In the genomic region with DNA sequence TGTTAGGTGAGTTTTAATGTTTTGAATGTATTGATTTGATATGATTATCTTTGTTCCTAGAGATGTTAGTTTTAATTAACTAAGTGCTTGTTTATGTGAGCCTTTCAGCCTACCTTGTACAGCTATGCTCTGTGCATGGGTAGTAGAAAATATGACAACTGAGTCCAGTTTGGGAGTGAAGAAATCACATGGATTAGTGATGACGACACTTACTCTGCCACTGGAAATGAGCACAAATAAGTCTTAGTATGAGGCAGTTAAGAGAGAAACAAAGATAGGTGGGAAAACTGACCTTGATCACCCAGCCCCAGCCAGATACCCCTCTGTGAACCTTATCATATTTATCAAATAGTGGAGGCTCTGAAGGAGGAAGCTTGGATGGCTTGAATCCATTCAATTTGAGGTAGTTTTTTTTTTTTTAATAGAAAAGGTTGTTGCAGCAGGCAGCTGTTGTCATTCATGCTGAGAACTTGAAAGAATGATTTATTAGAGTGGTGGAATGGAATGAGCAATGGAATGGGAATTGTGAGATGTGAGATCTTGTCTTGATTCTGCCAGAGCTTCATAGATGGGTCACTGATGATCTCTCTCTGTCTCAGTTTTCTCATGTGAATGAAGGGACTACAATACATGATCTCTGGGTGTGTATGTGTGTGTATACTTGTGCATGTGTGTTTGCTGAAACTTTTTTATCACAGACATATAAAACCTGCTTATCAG, we compare ENCODE assay signal across 19 cellular contexts.
DNase-seq lines count a peak whose midpoint lies in the region; ATAC-seq and TF ChIP-seq lines count a peak whose summit lies in the region.
"Had no signal": no experiment of that assay in that cellular context is flagged by ENCODE, and none has a peak within 500 bp of the region (broad histone marks: within the 10 kb centered on the region; RNA-seq: fewer than 3 reads in every experiment).

No MANE protein-coding gene starts in this region.

- 86 to 91% methylated on average over 1 of the region's 1 CpG for WGBS in endodermal cell (ENCODE audit: insufficient coverage in 1 of 2, insufficient read length in 1 of 2), 2 experiments

- no peak overlapping the region for H3K27ac ChIP-seq in endodermal cell (ENCODE audit: low read depth, low read length)
- H3K27ac ChIP-seq: uterus had no signal

- no peak for ATAC-seq in GM21619 (IDR thresholded peaks at IDR 0.05; ENCODE audit: unreplicated experiment)

- H3K4me3 ChIP-seq in endodermal cell (ENCODE audit: low read length), result peak overlapping the region; percentile 57
- H3K4me3 ChIP-seq: uterus had no signal

- H3K27me3 ChIP-seq in endodermal cell (ENCODE audit: control insufficient read depth, insufficient read depth, low read length, poor library complexity, severe bottlenecking), result no peaks in the 10 kb centered on the region
- H3K27me3 ChIP-seq: uterus had no signal

- H3K4me3 Mint-ChIP-seq in Calu3 (ENCODE audit: low read depth, unreplicated experiment) (peak overlapping the region; percentile 39), endodermal cell (no peak overlapping the region), mesothelial cell of epicardium (no peak overlapping the region)
- H3K4me3 Mint-ChIP-seq: CD4-positive, alpha-beta T cell had no signal

- peaks cover 3% of the 10 kb centered on the region for H3K4me1 ChIP-seq in endodermal cell (ENCODE audit: control insufficient read depth, insufficient read depth, low read length)

- H3K9me3 ChIP-seq in endodermal cell (ENCODE audit: control insufficient read depth, low read length), result no peaks in the 10 kb centered on the region
- H3K9me3 ChIP-seq: uterus had no signal

- no peak overlapping the region for H3K9ac ChIP-seq in endodermal cell (ENCODE audit: extremely low read depth, low read length, poor library complexity, severe bottlenecking)

- no peaks in the 10 kb centered on the region for H3K36me3 ChIP-seq in endodermal cell (ENCODE audit: control insufficient read depth, insufficient read depth, low read length)
- H3K36me3 ChIP-seq: uterus had no signal

- no peaks in the 10 kb centered on the region for H3K27me3 Mint-ChIP-seq in Calu3 (ENCODE audit: unreplicated experiment)
- no peaks in the 10 kb centered on the region for H3K27me3 Mint-ChIP-seq in endodermal cell (ENCODE audit: insufficient read depth)
- H3K27me3 Mint-ChIP-seq in mesothelial cell of epicardium (ENCODE audit: low read depth), result no peaks in the 10 kb centered on the region

- no peaks in the 10 kb centered on the region for H3K9me3 Mint-ChIP-seq in Calu3 (ENCODE audit: low read depth, unreplicated experiment)
- H3K9me3 Mint-ChIP-seq in endodermal cell, result peaks cover 7% of the 10 kb centered on the region
- peaks cover 13% of the 10 kb centered on the region for H3K9me3 Mint-ChIP-seq in mesothelial cell of epicardium
- H3K9me3 Mint-ChIP-seq: CD4-positive, alpha-beta T cell had no signal

- CTCF ChIA-PET in Calu3 (lab: Charles Lee), result interaction anchor here (1.6 kb wide), 1 partner anchor 12 kb away, joined by 3 read pairs; no protein-coding TSS in a partner anchor

- BruUV-seq in Calu3 (replicated peaks; lab: Mats Ljungman, UMichigan), result no TSS peak

- peaks cover 20% of the 10 kb centered on the region for H3K4me1 Mint-ChIP-seq in Calu3 (ENCODE audit: low read depth, unreplicated experiment)
- H3K4me1 Mint-ChIP-seq in endodermal cell, result peaks cover 24% of the 10 kb centered on the region
- H3K4me1 Mint-ChIP-seq in mesothelial cell of epicardium, result peaks cover 22% of the 10 kb centered on the region

- DNase-seq in Calu3, result no peak
- peak; percentile 77 for DNase-seq in LHCN-M2 (ENCODE audit: low read depth)
- DNase-seq in endodermal cell, result no peak
- DNase-seq in mesothelial cell of epicardium (ENCODE audit: low spot score in 2 of 2, unreplicated experiment in 2 of 2), result no peak
- DNase-seq in Ammon's horn (ENCODE audit: low spot score), result no peak
- no peak for DNase-seq in activated naive CD4-positive, alpha-beta T cell treated with anti-CD3 and anti-CD28 coated beads, Interleukin-2, amount 50 U/mL, for 16 hours
- no peak for DNase-seq in HuH-7.5 (ENCODE audit: low spot score)
- DNase-seq: activated CD4-positive, alpha-beta T cell treated with anti-CD3 and anti-CD28 coated beads, Interleukin-2, amount 50 U/mL, for 48 hours; activated gamma-delta T cell treated with Interleukin-2 at 50 U/mL for 16 hours; activated T-cell treated with anti-CD3 and anti-CD28 coated beads for 4 hours; CD4-positive, alpha-beta T cell; effector CD8-positive, alpha-beta T cell; hippocampal formation; Karpas-422; NCI-H1105; SIG-M5; stimulated activated CD4-positive, alpha-beta T cell treated with anti-CD3 and anti-CD28 coated beads, Interleukin-4, amount 100 ng/mL, for 24 hours; uterus had no signal

- intact Hi-C loops in Calu3 (cut with micrococcal nuclease; ENCODE audit: unreplicated experiment), result no loop called here

- no peak for TF ChIP-seq CTCF in Calu3 (IDR thresholded peaks at IDR 0.05; ENCODE audit: unreplicated experiment)
- TF ChIP-seq CTCF in endodermal cell (conservative IDR thresholded peaks at IDR 0.05), result no peak
- TF ChIP-seq CTCF in mesothelial cell of epicardium (IDR thresholded peaks at IDR 0.05; ENCODE audit: unreplicated experiment), result no peak

- peak overlapping the region; percentile 22 for H3K27ac Mint-ChIP-seq in Calu3 (ENCODE audit: unreplicated experiment)
- no peak overlapping the region for H3K27ac Mint-ChIP-seq in endodermal cell
- peak overlapping the region; percentile 33 for H3K27ac Mint-ChIP-seq in mesothelial cell of epicardium
- H3K27ac Mint-ChIP-seq: CD4-positive, alpha-beta T cell had no signal

- peaks cover 4% of the 10 kb centered on the region for H3K36me3 Mint-ChIP-seq in Calu3 (ENCODE audit: insufficient read depth, unreplicated experiment)
- H3K36me3 Mint-ChIP-seq in endodermal cell (ENCODE audit: low read depth), result peaks cover 7% of the 10 kb centered on the region
- H3K36me3 Mint-ChIP-seq in mesothelial cell of epicardium, result peaks cover 5% of the 10 kb centered on the region
